In genomic region chr1:23394664-23395063, GRCh38 we compare ENCODE assay signal across 8 cellular contexts. TPM values are rescaled to one million over a fixed set of nuclear protein-coding genes. Genes with fewer than 3 reads are reported as not detected.
DNase-seq lines count a peak whose midpoint lies in the region; ATAC-seq and TF ChIP-seq lines count a peak whose summit lies in the region.
"Had no signal": no experiment of that assay in that cellular context is flagged by ENCODE, and none has a peak within 500 bp of the region (broad histone marks: within the 10 kb centered on the region; RNA-seq: fewer than 3 reads in every experiment).

No MANE protein-coding gene starts in this region.

- H3K27me3 ChIP-seq in fibroblast of lung (ENCODE audit: control insufficient read depth, insufficient read depth, low read length) (no peaks in the 10 kb centered on the region), mucosa of rectum (ENCODE audit: control insufficient read depth in 2 of 2, insufficient read depth in 2 of 2, low read length in 2 of 2) (no peaks in the 10 kb centered on the region), vagina (no peaks in the 10 kb centered on the region)
- no peaks in the 10 kb centered on the region for H3K27me3 ChIP-seq in CD8-positive, alpha-beta T cell (ENCODE audit: insufficient read depth, low read length)

- peaks cover 2% of the 10 kb centered on the region for H3K4me1 Mint-ChIP-seq in CD8-positive, alpha-beta T cell (ENCODE audit: low read depth)
- H3K4me1 Mint-ChIP-seq in T-helper 17 cell = peaks cover 3% of the 10 kb centered on the region

- ATAC-seq in GM21825 (IDR thresholded peaks at IDR 0.05; ENCODE audit: unreplicated experiment) (no peak), T-helper 17 cell (no peak)
- no peak for ATAC-seq in CD8-positive, alpha-beta T cell

- TF ChIP-seq CTCF in RWPE1 (conservative IDR thresholded peaks at IDR 0.05; ENCODE audit: low read depth) = no peak
- peak in 1 of 2 donors; percentile 14 for TF ChIP-seq CTCF in fibroblast of lung (conservative IDR thresholded peaks at IDR 0.05 in 1 of 2, IDR thresholded peaks at IDR 0.05 in 1 of 2; ENCODE audit: low read depth in 1 of 2, low read length in 2 of 2)
- TF ChIP-seq CTCF in vagina (IDR thresholded peaks at IDR 0.05) = peak in 1 of 3 experiments; percentile 6
- no peak for TF ChIP-seq CTCF in CD8-positive, alpha-beta T cell (IDR thresholded peaks at IDR 0.05)

- H3K27ac Mint-ChIP-seq in CD8-positive, alpha-beta T cell = no peak overlapping the region
- H3K27ac Mint-ChIP-seq in T-helper 17 cell = no peak overlapping the region
- H3K27ac Mint-ChIP-seq: T-helper 1 cell treated with Interleukin-12 subunit alpha and Interleukin-12 subunit beta and Interleukin-4 antibody, amounts not matched to agents 30 μg/mL and 1 μg/mL, for 36 hours had no signal

- H3K4me2 ChIP-seq in fibroblast of lung (ENCODE audit: extremely low read depth, insufficient read depth, low read length) = peak overlapping the region; percentile 6

- H3K4me1 ChIP-seq in fibroblast of lung (ENCODE audit: control insufficient read depth, extremely low read depth, insufficient read depth, low read length) (peaks cover 15% of the 10 kb centered on the region), mucosa of rectum (ENCODE audit: control insufficient read depth in 2 of 2, insufficient read depth in 2 of 2, low read length in 2 of 2) (peaks cover 0 to 8% of the 10 kb centered on the region in 2 donors), vagina (peaks cover 32% of the 10 kb centered on the region)
- no peaks in the 10 kb centered on the region for H3K4me1 ChIP-seq in CD8-positive, alpha-beta T cell (ENCODE audit: insufficient read depth, low read length)

- H3K36me3 ChIP-seq in fibroblast of lung (ENCODE audit: control insufficient read depth, insufficient read depth, low read length) = no peaks in the 10 kb centered on the region
- H3K36me3 ChIP-seq in mucosa of rectum (ENCODE audit: control insufficient read depth in 2 of 2, insufficient read depth in 2 of 2, low read length in 2 of 2) = peaks cover 43 to 47% of the 10 kb centered on the region in 2 donors
- peaks cover 0 to 4% of the 10 kb centered on the region in 2 donors for H3K36me3 ChIP-seq in vagina
- H3K36me3 ChIP-seq in CD8-positive, alpha-beta T cell (ENCODE audit: insufficient read depth, low read length) = no peaks in the 10 kb centered on the region

- intact Hi-C loops in vagina (cut with DNase I) = no loop called here
- intact Hi-C loops in CD8-positive, alpha-beta T cell (cut with DNase I, micrococcal nuclease) = no loop called here

- no peak for TF ChIP-seq POLR2A in vagina (IDR thresholded peaks at IDR 0.05)

- H3K4me3 ChIP-seq in fibroblast of lung (replicated peaks in 1 of 4; ENCODE audit: control extremely low read depth in 1 of 4, insufficient read depth in 1 of 4, low read depth in 3 of 4, low read length in 4 of 4) (peak overlapping the region in 1 of 4 experiments; percentile 25), mucosa of rectum (ENCODE audit: low read length in 2 of 2) (no peak overlapping the region), vagina (no peak overlapping the region)
- H3K4me3 ChIP-seq in CD8-positive, alpha-beta T cell (ENCODE audit: low read depth, low read length) = no peak overlapping the region

- H4K20me1 ChIP-seq in fibroblast of lung (ENCODE audit: control insufficient read depth, extremely low read depth, insufficient read depth, low read length) = no peaks in the 10 kb centered on the region

- no peak overlapping the region for H2AFZ ChIP-seq in fibroblast of lung (ENCODE audit: low read length)

- H3K9me3 ChIP-seq in fibroblast of lung (ENCODE audit: control insufficient read depth, insufficient read depth, low read depth, low read length) (no peaks in the 10 kb centered on the region), mucosa of rectum (ENCODE audit: control insufficient read depth in 2 of 2, low read length in 2 of 2) (no peaks in the 10 kb centered on the region), vagina (no peaks in the 10 kb centered on the region), T-helper 17 cell (ENCODE audit: control insufficient read depth, low read length, poor library complexity, severe bottlenecking) (no peaks in the 10 kb centered on the region)
- H3K9me3 ChIP-seq in CD8-positive, alpha-beta T cell (ENCODE audit: low read length) = no peaks in the 10 kb centered on the region

- no peak overlapping the region for H3K4me3 Mint-ChIP-seq in CD8-positive, alpha-beta T cell
- no peak overlapping the region for H3K4me3 Mint-ChIP-seq in T-helper 17 cell
- H3K4me3 Mint-ChIP-seq: T-helper 1 cell treated with Interleukin-12 subunit alpha and Interleukin-12 subunit beta and Interleukin-4 antibody, amounts not matched to agents 30 μg/mL and 1 μg/mL, for 36 hours had no signal

- H3K79me2 ChIP-seq in fibroblast of lung (ENCODE audit: control insufficient read depth, insufficient read depth, low read length) = no peaks in the 10 kb centered on the region

- H3K9ac ChIP-seq in fibroblast of lung (ENCODE audit: insufficient read depth, low read length) = no peak overlapping the region
- no peak overlapping the region for H3K9ac ChIP-seq in mucosa of rectum (ENCODE audit: low read depth in 1 of 2, low read length in 2 of 2)

- H3K27ac ChIP-seq in RWPE1 (peak overlapping the region; percentile 20; the same call in 1 of the 2 replicates), fibroblast of lung (ENCODE audit: insufficient read depth, low read length) (peak overlapping the region; percentile 79), mucosa of rectum (ENCODE audit: low read depth in 2 of 2, low read length in 2 of 2) (peak overlapping the region; percentile 59 to 72), vagina (peak overlapping the region; percentile 64)
- H3K27ac ChIP-seq in CD8-positive, alpha-beta T cell (ENCODE audit: low read depth, low read length) = no peak overlapping the region

- POLR2A ChIA-PET in RWPE1 (lab: Yijun Ruan, JAX; ENCODE audit: low non-redundant PET) = no interaction called here
- POLR2A ChIA-PET in CD8-positive, alpha-beta T cell (lab: Charles Lee) = no interaction called here

- H3K27me3 Mint-ChIP-seq in CD8-positive, alpha-beta T cell (ENCODE audit: low read depth) = peaks cover 2% of the 10 kb centered on the region
- H3K27me3 Mint-ChIP-seq in T-helper 17 cell = peaks cover 10% of the 10 kb centered on the region

- no peak for DNase-seq in RWPE1 (ENCODE audit: low spot score)
- peak; percentile 73 to 93 for DNase-seq in fibroblast of lung (ENCODE audit: low read depth in 2 of 2)
- DNase-seq in vagina (ENCODE audit: extremely low spot score in 2 of 2) = peak in 1 of 2 donors; percentile 96
- no peak for DNase-seq in CD8-positive, alpha-beta T cell
- no peak for DNase-seq in T-helper 17 cell

- H3K9me3 Mint-ChIP-seq in CD8-positive, alpha-beta T cell = no peaks in the 10 kb centered on the region
- H3K9me3 Mint-ChIP-seq: T-helper 1 cell treated with Interleukin-12 subunit alpha and Interleukin-12 subunit beta and Interleukin-4 antibody, amounts not matched to agents 30 μg/mL and 1 μg/mL, for 36 hours had no signal

- CTCF ChIA-PET in RWPE1 (lab: Yijun Ruan, JAX) = no interaction called here
- CTCF ChIA-PET in CD8-positive, alpha-beta T cell (lab: Charles Lee) = interaction anchor here (0.8 to 1.9 kb wide), 2 partner anchors 9 to 325 kb away, joined by 4 to 13 read pairs; no protein-coding TSS in a partner anchor

- H3K36me3 Mint-ChIP-seq in CD8-positive, alpha-beta T cell = peaks cover 39% of the 10 kb centered on the region
- peaks cover 3% of the 10 kb centered on the region for H3K36me3 Mint-ChIP-seq in T-helper 17 cell (ENCODE audit: low read depth)

RNA-seq across cellular contexts. Expression of gene ZNF436, which starts 25.0 kb away (rescaled TPM):
- total RNA-seq in fibroblast of lung (31.5 and 32.6 TPM in 2 replicates), vagina (20.9 TPM), T-helper 17 cell (1 to 10 TPM; 3.1 to 3.3 TPM)
- 10.7 and 11.9 TPM in 2 replicates for polyA plus RNA-seq in fibroblast of lung
- polyA plus RNA-seq in fibroblast of lung (2012) = 8.1 and 8.7 TPM in 2 replicates
- polyA minus RNA-seq in fibroblast of lung (ENCODE audit: low replicate concordance) = 5.2 and 5.3 TPM in 2 replicates
- 1 to 10 TPM; 3.4 to 3.9 TPM for total RNA-seq in CD8-positive, alpha-beta T cell

RNA-seq across cellular contexts. Expression of gene TCEA3, which starts 29.9 kb away (rescaled TPM):
- total RNA-seq in fibroblast of lung (37.5 and 44.6 TPM in 2 replicates), vagina (26.5 TPM), T-helper 17 cell (10 to 100 TPM; 12.3 to 13.5 TPM)
- 11.9 and 12.3 TPM in 2 replicates for polyA plus RNA-seq in fibroblast of lung
- 11.5 and 14.6 TPM in 2 replicates for polyA plus RNA-seq in fibroblast of lung (2012)
- 6.3 and 7.0 TPM in 2 replicates for polyA minus RNA-seq in fibroblast of lung (ENCODE audit: low replicate concordance)
- total RNA-seq in CD8-positive, alpha-beta T cell = 10 to 100 TPM; 14.0 to 16.9 TPM

RNA-seq across cellular contexts. Expression of gene HNRNPR, which starts 50.6 kb away (rescaled TPM):
- total RNA-seq in fibroblast of lung (59.1 and 62.1 TPM in 2 replicates), vagina (64.3 TPM), T-helper 17 cell (100 to 1,000 TPM; 104 to 119 TPM)
- 141 and 186 TPM in 2 replicates for polyA plus RNA-seq in fibroblast of lung
- 98.3 and 135 TPM in 2 replicates for polyA plus RNA-seq in fibroblast of lung (2012)
- polyA minus RNA-seq in fibroblast of lung (ENCODE audit: low replicate concordance) = 33.7 and 76.0 TPM in 2 replicates
- 100 to 1,000 TPM; 102 to 103 TPM for total RNA-seq in CD8-positive, alpha-beta T cell

Comparison
In these comparisons a context has a peak if more than half of its experiments do, and no peak if none do; other contexts are left out.
1. DNase-seq: peak in fibroblast of lung (2 of 2); none in RWPE1 (single experiment), CD8-positive, alpha-beta T cell (0 of 7) and T-helper 17 cell (0 of 3).